In genomic region chr20:24772667-24773066, GRCh38 we compare ENCODE assay signal across 23 cellular contexts.
A peak's percentile ranks its signal among the peaks of the same experiment; 100 is the strongest.
DNase-seq lines count a peak whose midpoint lies in the region; ATAC-seq, FAIRE-seq and TF ChIP-seq lines count a peak whose summit lies in the region.
"Had no signal": no experiment of that assay in that cellular context is flagged by ENCODE, and none has a peak within 500 bp of the region (broad histone marks: within the 10 kb centered on the region; RNA-seq: fewer than 3 reads in every experiment).

No MANE protein-coding gene starts in this region.

- 43% methylated on average over 10 of the region's 10 CpGs for WGBS in HepG2 (ENCODE audit: low lambda C conversion rate)

- H3K79me2 ChIP-seq in OCI-LY3 (ENCODE audit: low read length) (no peaks in the 10 kb centered on the region), astrocyte (ENCODE audit: insufficient read depth, low read length) (no peaks in the 10 kb centered on the region), HepG2 (ENCODE audit: insufficient read depth, low read length) (no peaks in the 10 kb centered on the region)

- H3K36me3 Mint-ChIP-seq in astrocyte (ENCODE audit: low read depth, unreplicated experiment): peaks cover under 1% of the 10 kb centered on the region
- H3K36me3 Mint-ChIP-seq in stimulated activated effector memory CD8-positive, alpha-beta T cell treated with anti-CD3 and anti-CD28 coated beads, Interleukin-12 subunit alpha, Interleukin-12 subunit beta, amount 100 ng/mL, for 72 hours: no peaks in the 10 kb centered on the region
- H3K36me3 Mint-ChIP-seq: CD8-positive, alpha-beta memory T cell had no signal

- H3K4me1 ChIP-seq in OCI-LY3 (ENCODE audit: low read length) (peaks cover 61% of the 10 kb centered on the region), astrocyte (ENCODE audit: insufficient read depth, low read length) (peaks cover 40% of the 10 kb centered on the region), HepG2 (ENCODE audit: insufficient read depth, low read length) (no peaks in the 10 kb centered on the region)

- BruUV-seq in HepG2 (replicated peaks; lab: Mats Ljungman, UMichigan): no TSS peak

- ATAC-seq in HepG2: no peak
- ATAC-seq in stimulated activated effector memory CD8-positive, alpha-beta T cell treated with anti-CD3 and anti-CD28 coated beads, Interleukin-12 subunit alpha, Interleukin-12 subunit beta, amount 100 ng/mL, for 72 hours: no peak
- no peak for ATAC-seq in HG03354 (IDR thresholded peaks at IDR 0.05; ENCODE audit: poor library complexity, severe bottlenecking, unreplicated experiment)
- ATAC-seq in GM18511 (IDR thresholded peaks at IDR 0.05; ENCODE audit: unreplicated experiment): no peak

- FAIRE-seq in astrocyte (lab: Jason Lieb, UNC): no peak
- FAIRE-seq in HepG2 (lab: Jason Lieb, UNC): no peak
- FAIRE-seq: GM12892, GM18507, H1 had no signal

- no peak for TF ChIP-seq POLR2A in HepG2 (IDR thresholded peaks at IDR 0.05; ENCODE audit: insufficient read depth in 1 of 2, low read depth in 2 of 2, low read length in 2 of 2)

- H3K4me2 ChIP-seq in OCI-LY3 (ENCODE audit: low read length) (peak overlapping the region; percentile 78; the same call in 1 of the 2 replicates), astrocyte (ENCODE audit: low read length) (peak overlapping the region; percentile 78), HepG2 (ENCODE audit: low read depth, low read length) (no peak overlapping the region)

- peaks cover 2% of the 10 kb centered on the region for H3K9me3 Mint-ChIP-seq in astrocyte (ENCODE audit: unreplicated experiment)
- peaks cover 13% of the 10 kb centered on the region for H3K9me3 Mint-ChIP-seq in stimulated activated effector memory CD8-positive, alpha-beta T cell treated with anti-CD3 and anti-CD28 coated beads, Interleukin-12 subunit alpha, Interleukin-12 subunit beta, amount 100 ng/mL, for 72 hours

- no peak overlapping the region for H2AFZ ChIP-seq in OCI-LY3 (ENCODE audit: low read depth, low read length)
- H2AFZ ChIP-seq in astrocyte (ENCODE audit: low read depth, low read length): no peak overlapping the region
- H2AFZ ChIP-seq in HepG2 (ENCODE audit: low read length): no peak overlapping the region

- no peak for TF ChIP-seq CTCF in OCI-LY3 (IDR thresholded peaks at IDR 0.05; ENCODE audit: low read depth, low read length)
- no peak for TF ChIP-seq CTCF in astrocyte (IDR thresholded peaks at IDR 0.05; ENCODE audit: insufficient read depth, low read depth, low read length)
- no peak for TF ChIP-seq CTCF in HepG2 (CRISPR knock-in tag; IDR thresholded peaks at IDR 0.05)

- in situ Hi-C loops in HepG2 (cut with HindIII; ENCODE audit: extremely low pct_ligation_motif_present, low pct_unique_long_range_greater_than_20kb): loop anchor here (10.0 kb wide), 1 partner anchor 608 kb away; no protein-coding TSS in a partner anchor

- no peak overlapping the region for H3K9ac ChIP-seq in OCI-LY3 (ENCODE audit: low read length)
- peak overlapping the region; percentile 61 for H3K9ac ChIP-seq in astrocyte (ENCODE audit: low read length)
- no peak overlapping the region for H3K9ac ChIP-seq in HepG2 (ENCODE audit: insufficient read depth, low read depth, low read length)
- H3K9ac ChIP-seq: KMS-11 had no signal

- CTCF ChIA-PET in HepG2 (lab: Yijun Ruan, JAX; ENCODE audit: low intra/inter-chr PET ratio, low total read pairs): no interaction called here

- intact Hi-C loops in HepG2 (cut with micrococcal nuclease; ENCODE audit: unreplicated experiment): no loop called here

- no peak for TF ChIP-seq EP300 in HepG2 (IDR thresholded peaks at IDR 0.05; ENCODE audit: low read depth in 2 of 2, low read length in 2 of 2)
- no peak for TF ChIP-seq EP300 in HepG2 (CRISPR knock-in tag; IDR thresholded peaks at IDR 0.05; ENCODE audit: borderline replicate concordance)

- H3K36me3 ChIP-seq in OCI-LY3 (replicated peaks; ENCODE audit: low read depth, low read length) (peaks cover 11% of the 10 kb centered on the region), astrocyte (ENCODE audit: insufficient read depth, low read length) (no peaks in the 10 kb centered on the region), HepG2 (replicated peaks in 1 of 2; ENCODE audit: control insufficient read depth in 1 of 2, insufficient read depth in 2 of 2, low read length in 2 of 2) (no peaks in the 10 kb centered on the region)
- H3K36me3 ChIP-seq: SJCRH30 had no signal

- peaks cover 58% of the 10 kb centered on the region for H3K4me1 Mint-ChIP-seq in astrocyte (ENCODE audit: low read depth, unreplicated experiment)
- H3K4me1 Mint-ChIP-seq in stimulated activated effector memory CD8-positive, alpha-beta T cell treated with anti-CD3 and anti-CD28 coated beads, Interleukin-12 subunit alpha, Interleukin-12 subunit beta, amount 100 ng/mL, for 72 hours: peaks cover 21% of the 10 kb centered on the region
- H3K4me1 Mint-ChIP-seq: CD8-positive, alpha-beta memory T cell had no signal

- POLR2A ChIA-PET in HepG2 (lab: Yijun Ruan, JAX): no interaction called here

- peaks cover 14% of the 10 kb centered on the region for H3K9me3 ChIP-seq in OCI-LY3 (ENCODE audit: insufficient read depth, low read length)
- no peaks in the 10 kb centered on the region for H3K9me3 ChIP-seq in astrocyte (ENCODE audit: insufficient read depth, low read depth, low read length)
- H3K9me3 ChIP-seq in HepG2 (ENCODE audit: low read length): 0 out of 2 replicates have a peak, but pooled peaks cover 3% of the 10 kb centered on the region

- DNase-seq in astrocyte (ENCODE audit: low read depth): no peak
- no peak for DNase-seq in HepG2 (ENCODE audit: low spot score)
- DNase-seq in stimulated activated effector memory CD8-positive, alpha-beta T cell treated with anti-CD3 and anti-CD28 coated beads, Interleukin-12 subunit alpha, Interleukin-12 subunit beta, amount 100 ng/mL, for 72 hours (ENCODE audit: low spot score in 2 of 2): no peak
- DNase-seq in NCI-H1092 treated with DMSO at 0.1 percent for 48 hours (lab: John Stamatoyannopoulos, UW): no peak
- DNase-seq: ACHN; C1 segment of cervical spinal cord; CD8-positive, alpha-beta memory T cell; DMS53; MV-4-11; NCI-H1417; NCI-H187; NCI-H2107; NCI-H510A; NCI-H774; SJCRH30 had no signal

- H3K4me3 ChIP-seq in OCI-LY3 (ENCODE audit: low read length) (no peak overlapping the region), astrocyte (ENCODE audit: insufficient read depth, low read depth, low read length) (no peak overlapping the region), HepG2 (replicated peaks in 1 of 3; ENCODE audit: insufficient read depth in 1 of 3, low read depth in 2 of 3, low read length in 3 of 3) (no peak overlapping the region)
- H3K4me3 ChIP-seq: SJCRH30 had no signal

- H3K27me3 ChIP-seq in OCI-LY3 (ENCODE audit: low read depth, low read length) (peaks cover 38% of the 10 kb centered on the region), astrocyte (ENCODE audit: insufficient read depth, low read length) (no peaks in the 10 kb centered on the region), HepG2 (ENCODE audit: control insufficient read depth in 1 of 2, insufficient read depth in 2 of 2, low read length in 2 of 2) (peaks cover 7 to 12% of the 10 kb centered on the region in 2 experiments; a peak in 3 of 5 replicates)
- H3K27me3 ChIP-seq: SJCRH30 had no signal

- no peak overlapping the region for H3K4me3 Mint-ChIP-seq in astrocyte (ENCODE audit: unreplicated experiment)
- no peak overlapping the region for H3K4me3 Mint-ChIP-seq in stimulated activated effector memory CD8-positive, alpha-beta T cell treated with anti-CD3 and anti-CD28 coated beads, Interleukin-12 subunit alpha, Interleukin-12 subunit beta, amount 100 ng/mL, for 72 hours
- H3K4me3 Mint-ChIP-seq: CD8-positive, alpha-beta memory T cell had no signal

- H3K27ac Mint-ChIP-seq in astrocyte (ENCODE audit: unreplicated experiment): peak overlapping the region; percentile 91
- peak overlapping the region; percentile 58 for H3K27ac Mint-ChIP-seq in stimulated activated effector memory CD8-positive, alpha-beta T cell treated with anti-CD3 and anti-CD28 coated beads, Interleukin-12 subunit alpha, Interleukin-12 subunit beta, amount 100 ng/mL, for 72 hours
- H3K27ac Mint-ChIP-seq: CD8-positive, alpha-beta memory T cell had no signal

- no peak overlapping the region for H3K27ac ChIP-seq in OCI-LY3 (ENCODE audit: low read length)
- H3K27ac ChIP-seq in astrocyte (ENCODE audit: low read depth, low read length): peak overlapping the region; percentile 89
- no peak overlapping the region for H3K27ac ChIP-seq in HepG2 (ENCODE audit: extremely low read length, insufficient read depth, low read length)
- H3K27ac ChIP-seq: RWPE1 had no signal

- peaks cover 4% of the 10 kb centered on the region for H3K27me3 Mint-ChIP-seq in astrocyte (ENCODE audit: low read depth, unreplicated experiment)

- no peaks in the 10 kb centered on the region for H4K20me1 ChIP-seq in OCI-LY3 (ENCODE audit: insufficient read depth, low read length)
- H4K20me1 ChIP-seq in astrocyte (ENCODE audit: insufficient read depth, low read length): no peaks in the 10 kb centered on the region
- H4K20me1 ChIP-seq in HepG2 (ENCODE audit: insufficient read depth, low read length): no peaks in the 10 kb centered on the region

- TF ChIP-seq RAD21 in HepG2 (CRISPR knock-in tag; IDR thresholded peaks at IDR 0.05): no peak

TF ChIP-seq in HepG2, 621 proteins besides CTCF, POLR2A, EP300 and RAD21 (continues in another document):
- TF ChIP-seq RFXANK (CRISPR knock-in tag; IDR thresholded peaks at IDR 0.05): no peak
- TF ChIP-seq PPARG (CRISPR knock-in tag; conservative IDR thresholded peaks at IDR 0.05): no peak
- no peak for TF ChIP-seq ZNF746 (CRISPR knock-in tag; IDR thresholded peaks at IDR 0.05)
- TF ChIP-seq ZSCAN12 (CRISPR knock-in tag; IDR thresholded peaks at IDR 0.05): no peak
- TF ChIP-seq ZNF10 (CRISPR knock-in tag; IDR thresholded peaks at IDR 0.05; ENCODE audit: borderline replicate concordance, low read depth): no peak
- TF ChIP-seq HOXA7 (CRISPR knock-in tag; IDR thresholded peaks at IDR 0.05): no peak
- no peak for TF ChIP-seq SP2 (CRISPR knock-in tag; IDR thresholded peaks at IDR 0.05)
- no peak for TF ChIP-seq KDM6A (CRISPR knock-in tag; IDR thresholded peaks at IDR 0.05; ENCODE audit: low read depth)
- TF ChIP-seq NRL (CRISPR knock-in tag; IDR thresholded peaks at IDR 0.05; ENCODE audit: borderline replicate concordance): no peak
- TF ChIP-seq, protein P1, sequence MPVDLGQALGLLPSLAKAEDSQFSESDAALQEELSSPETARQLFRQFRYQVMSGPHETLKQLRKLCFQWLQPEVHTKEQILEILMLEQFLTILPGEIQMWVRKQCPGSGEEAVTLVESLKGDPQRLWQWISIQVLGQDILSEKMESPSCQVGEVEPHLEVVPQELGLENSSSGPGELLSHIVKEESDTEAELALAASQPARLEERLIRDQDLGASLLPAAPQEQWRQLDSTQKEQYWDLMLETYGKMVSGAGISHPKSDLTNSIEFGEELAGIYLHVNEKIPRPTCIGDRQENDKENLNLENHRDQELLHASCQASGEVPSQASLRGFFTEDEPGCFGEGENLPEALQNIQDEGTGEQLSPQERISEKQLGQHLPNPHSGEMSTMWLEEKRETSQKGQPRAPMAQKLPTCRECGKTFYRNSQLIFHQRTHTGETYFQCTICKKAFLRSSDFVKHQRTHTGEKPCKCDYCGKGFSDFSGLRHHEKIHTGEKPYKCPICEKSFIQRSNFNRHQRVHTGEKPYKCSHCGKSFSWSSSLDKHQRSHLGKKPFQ (CRISPR knock-in tag; IDR thresholded peaks at IDR 0.05; ENCODE audit: insufficient replicate concordance): no peak
- no peak for TF ChIP-seq GLI4 (CRISPR knock-in tag; IDR thresholded peaks at IDR 0.05; ENCODE audit: borderline replicate concordance)
